Comparison of ENCODE assay signal across 15 cellular contexts in genomic region chr11:17387811-17388210, GRCh38. TPM values are rescaled to one million over a fixed set of nuclear protein-coding genes. Genes with fewer than 3 reads are reported as not detected.
A peak's percentile ranks its signal among the peaks of the same experiment; 100 is the strongest.
DNase-seq lines count a peak whose midpoint lies in the region; ATAC-seq and TF ChIP-seq lines count a peak whose summit lies in the region.
"Had no signal": no experiment of that assay in that cellular context is flagged by ENCODE, and none has a peak within 500 bp of the region (broad histone marks: within the 10 kb centered on the region; RNA-seq: fewer than 3 reads in every experiment).

No MANE protein-coding gene starts in this region.

- no peaks in the 10 kb centered on the region for H3K9me3 ChIP-seq in SK-N-SH
- peaks cover 5% of the 10 kb centered on the region; the same call in 1 of the 2 replicates for H3K9me3 ChIP-seq in DOHH2 (ENCODE audit: control insufficient read depth, insufficient read depth, low read length)
- H3K9me3 ChIP-seq: heart right ventricle, mucosa of descending colon, prostate gland had no signal

- H3K27ac ChIP-seq in SK-N-SH (ENCODE audit: low read depth in 2 of 2, low read length in 1 of 2) (no peak overlapping the region), DOHH2 (ENCODE audit: low read depth, low read length) (no peak overlapping the region)
- H3K27ac ChIP-seq: coronary artery, prostate gland, WERI-Rb-1 had no signal

- no peaks in the 10 kb centered on the region for H3K27me3 Mint-ChIP-seq in activated T-helper 17 cell treated with anti-CD3 and anti-CD28 coated beads, Interleukin-2, amount 50 U/mL, for 72 hours
- H3K27me3 Mint-ChIP-seq in neural crest cell (ENCODE audit: low read depth): peaks cover 13% of the 10 kb centered on the region
- H3K27me3 Mint-ChIP-seq in stimulated activated naive CD8-positive, alpha-beta T cell treated with anti-CD3 and anti-CD28 coated beads, Interleukin-15, amount 100 ng/mL, for 72 hours: peaks cover 19% of the 10 kb centered on the region

- no peaks in the 10 kb centered on the region for H3K79me2 ChIP-seq in SK-N-SH (ENCODE audit: insufficient read depth)
- H3K79me2 ChIP-seq in DOHH2 (ENCODE audit: control insufficient read depth, low read length): no peaks in the 10 kb centered on the region

- H3K4me2 ChIP-seq in SK-N-SH: no peak overlapping the region
- H3K4me2 ChIP-seq in DOHH2 (ENCODE audit: low read length): peak overlapping the region; percentile 88; the same call in 1 of the 2 replicates

- H3K4me3 ChIP-seq in SK-N-SH (ENCODE audit: low read depth in 2 of 2, low read length in 1 of 2): no peak overlapping the region
- no peak overlapping the region for H3K4me3 ChIP-seq in DOHH2 (ENCODE audit: low read length)
- H3K4me3 ChIP-seq: mucosa of descending colon had no signal

- no peak overlapping the region for H2AFZ ChIP-seq in SK-N-SH (ENCODE audit: low read depth)

- CTCF ChIA-PET in SK-N-SH (lab: Yijun Ruan, JAX): interaction anchor here (0.8 to 18.5 kb wide), 11 partner anchors 11 to 125 kb away, joined by 3 to 1101 read pairs (median 6); no protein-coding TSS in a partner anchor

- WGBS in SK-N-SH (ENCODE audit: low lambda C conversion rate): 93% methylated on average over 5 of the region's 20 CpGs

- ATAC-seq in SK-N-SH treated with all-trans-retinoic acid at 6 μM for 48 hours (no peak), HG03442 (IDR thresholded peaks at IDR 0.05; ENCODE audit: unreplicated experiment) (no peak), HG02759 (IDR thresholded peaks at IDR 0.05; ENCODE audit: unreplicated experiment) (no peak)
- ATAC-seq in activated T-helper 17 cell treated with anti-CD3 and anti-CD28 coated beads, Interleukin-2, amount 50 U/mL, for 72 hours (replicated peaks): no peak
- no peak for ATAC-seq in stimulated activated naive CD8-positive, alpha-beta T cell treated with anti-CD3 and anti-CD28 coated beads, Interleukin-15, amount 100 ng/mL, for 72 hours
- ATAC-seq: mucosa of descending colon had no signal

- DNase-seq in SK-N-SH (peak; percentile 8), neural crest cell (ENCODE audit: low read depth, low spot score) (no peak)
- no peak for DNase-seq in stimulated activated naive CD8-positive, alpha-beta T cell treated with anti-CD3 and anti-CD28 coated beads, Interleukin-15, amount 100 ng/mL, for 72 hours
- DNase-seq: activated T-cell treated with anti-CD3 and anti-CD28 coated beads, Interleukin-2, amount 50 U/mL, for 1 hour; heart right ventricle; mucosa of descending colon; NCI-H2081 treated with DMSO at 0.1 percent for 48 hours had no signal

- no peak for TF ChIP-seq EP300 in SK-N-SH (IDR thresholded peaks at IDR 0.05; ENCODE audit: borderline replicate concordance in 1 of 2, low read depth in 1 of 2, low read length in 1 of 2)

- TF ChIP-seq RAD21 in SK-N-SH (IDR thresholded peaks at IDR 0.05; ENCODE audit: low read length): no peak

- no peaks in the 10 kb centered on the region for H3K36me3 Mint-ChIP-seq in activated T-helper 17 cell treated with anti-CD3 and anti-CD28 coated beads, Interleukin-2, amount 50 U/mL, for 72 hours (ENCODE audit: low read depth)
- no peaks in the 10 kb centered on the region for H3K36me3 Mint-ChIP-seq in neural crest cell (ENCODE audit: low read depth)

- H3K9ac ChIP-seq in SK-N-SH: no peak overlapping the region

- no peaks in the 10 kb centered on the region for H3K9me2 ChIP-seq in SK-N-SH
- no peaks in the 10 kb centered on the region for H3K9me2 ChIP-seq in DOHH2 (replicated peaks; ENCODE audit: control insufficient read depth, low read length)

- H3K27me3 ChIP-seq in SK-N-SH (ENCODE audit: insufficient read depth): peaks cover 8% of the 10 kb centered on the region
- H3K27me3 ChIP-seq in DOHH2 (ENCODE audit: control insufficient read depth, low read length): no peaks in the 10 kb centered on the region

- H3F3A ChIP-seq in SK-N-SH (replicated peaks; ENCODE audit: insufficient read depth) (no peaks in the 10 kb centered on the region), DOHH2 (ENCODE audit: control insufficient read depth, insufficient read depth) (peaks cover 14% of the 10 kb centered on the region; the same call in 1 of the 2 replicates)

- H3K9me3 Mint-ChIP-seq in activated T-helper 17 cell treated with anti-CD3 and anti-CD28 coated beads, Interleukin-2, amount 50 U/mL, for 72 hours: no peaks in the 10 kb centered on the region
- no peaks in the 10 kb centered on the region for H3K9me3 Mint-ChIP-seq in neural crest cell
- H3K9me3 Mint-ChIP-seq in stimulated activated naive CD8-positive, alpha-beta T cell treated with anti-CD3 and anti-CD28 coated beads, Interleukin-15, amount 100 ng/mL, for 72 hours: no peaks in the 10 kb centered on the region

- peak overlapping the region; percentile 59 for H3K4me3 Mint-ChIP-seq in activated T-helper 17 cell treated with anti-CD3 and anti-CD28 coated beads, Interleukin-2, amount 50 U/mL, for 72 hours
- peak overlapping the region; percentile 79 for H3K4me3 Mint-ChIP-seq in neural crest cell
- H3K4me3 Mint-ChIP-seq in stimulated activated naive CD8-positive, alpha-beta T cell treated with anti-CD3 and anti-CD28 coated beads, Interleukin-15, amount 100 ng/mL, for 72 hours: no peak overlapping the region

- H4K20me1 ChIP-seq in SK-N-SH (ENCODE audit: insufficient read depth) (no peaks in the 10 kb centered on the region), DOHH2 (ENCODE audit: control insufficient read depth, insufficient read depth, low read depth, low read length) (0 out of 2 replicates have a peak, but pooled peaks cover 4% of the 10 kb centered on the region)

- no peaks in the 10 kb centered on the region for H3K4me1 Mint-ChIP-seq in activated T-helper 17 cell treated with anti-CD3 and anti-CD28 coated beads, Interleukin-2, amount 50 U/mL, for 72 hours
- peaks cover 5% of the 10 kb centered on the region for H3K4me1 Mint-ChIP-seq in neural crest cell
- peaks cover 19% of the 10 kb centered on the region for H3K4me1 Mint-ChIP-seq in stimulated activated naive CD8-positive, alpha-beta T cell treated with anti-CD3 and anti-CD28 coated beads, Interleukin-15, amount 100 ng/mL, for 72 hours

- TF ChIP-seq CTCF in SK-N-SH (IDR thresholded peaks at IDR 0.05): no peak
- no peak for TF ChIP-seq CTCF in DOHH2 (IDR thresholded peaks at IDR 0.05; ENCODE audit: low read depth, low read length, poor library complexity, severe bottlenecking)
- no peak for TF ChIP-seq CTCF in neural crest cell (conservative IDR thresholded peaks at IDR 0.05)

- H3K4me1 ChIP-seq in SK-N-SH (ENCODE audit: control insufficient read depth in 1 of 2, insufficient read depth in 2 of 2, low read depth in 1 of 2, low read length in 1 of 2) (peaks cover 0 to 4% of the 10 kb centered on the region in 2 experiments; a peak in 1 of 4 replicates), DOHH2 (ENCODE audit: control insufficient read depth, low read length) (peaks cover 52% of the 10 kb centered on the region)
- H3K4me1 ChIP-seq: prostate gland had no signal

- no peak overlapping the region for H3K27ac Mint-ChIP-seq in activated T-helper 17 cell treated with anti-CD3 and anti-CD28 coated beads, Interleukin-2, amount 50 U/mL, for 72 hours
- H3K27ac Mint-ChIP-seq in neural crest cell (ENCODE audit: unreplicated experiment): no peak overlapping the region
- H3K27ac Mint-ChIP-seq in stimulated activated naive CD8-positive, alpha-beta T cell treated with anti-CD3 and anti-CD28 coated beads, Interleukin-15, amount 100 ng/mL, for 72 hours: no peak overlapping the region

- POLR2A ChIA-PET in SK-N-SH (lab: Yijun Ruan, JAX): no interaction called here

- H3K36me3 ChIP-seq in SK-N-SH (replicated peaks in 1 of 2; ENCODE audit: control insufficient read depth in 1 of 2, insufficient read depth in 2 of 2, low read length in 1 of 2) (no peaks in the 10 kb centered on the region), DOHH2 (ENCODE audit: control insufficient read depth, low read length) (peaks cover 6% of the 10 kb centered on the region)
- H3K36me3 ChIP-seq: heart right ventricle, prostate gland had no signal

TF ChIP-seq in SK-N-SH, 30 proteins besides CTCF, POLR2A, EP300 and RAD21 (continues in another document):
- no peak for TF ChIP-seq GATA2 (CRISPR knock-in tag; IDR thresholded peaks at IDR 0.05)
- TF ChIP-seq, protein P1, sequence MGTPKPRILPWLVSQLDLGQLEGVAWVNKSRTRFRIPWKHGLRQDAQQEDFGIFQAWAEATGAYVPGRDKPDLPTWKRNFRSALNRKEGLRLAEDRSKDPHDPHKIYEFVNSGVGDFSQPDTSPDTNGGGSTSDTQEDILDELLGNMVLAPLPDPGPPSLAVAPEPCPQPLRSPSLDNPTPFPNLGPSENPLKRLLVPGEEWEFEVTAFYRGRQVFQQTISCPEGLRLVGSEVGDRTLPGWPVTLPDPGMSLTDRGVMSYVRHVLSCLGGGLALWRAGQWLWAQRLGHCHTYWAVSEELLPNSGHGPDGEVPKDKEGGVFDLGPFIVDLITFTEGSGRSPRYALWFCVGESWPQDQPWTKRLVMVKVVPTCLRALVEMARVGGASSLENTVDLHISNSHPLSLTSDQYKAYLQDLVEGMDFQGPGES (IDR thresholded peaks at IDR 0.05; ENCODE audit: low read depth, low read length): no peak
- no peak for TF ChIP-seq RCOR1 (IDR thresholded peaks at IDR 0.05; ENCODE audit: low read length)
- no peak for TF ChIP-seq MEF2A (IDR thresholded peaks at IDR 0.05; ENCODE audit: borderline replicate concordance, low read depth)

TF ChIP-seq in SK-N-SH treated with all-trans-retinoic acid at 6 μM for 48 hours, 23 proteins besides CTCF, POLR2A, EP300 and RAD21 (continues in another document):
- no peak for TF ChIP-seq ZNF565 (CRISPR knock-in tag; conservative IDR thresholded peaks at IDR 0.05; ENCODE audit: low read depth)
- TF ChIP-seq ZNF8 (CRISPR knock-in tag; IDR thresholded peaks at IDR 0.05): no peak

RNA-seq across cellular contexts. Expression of gene KCNJ11, which starts 0.6 kb away (rescaled TPM):
- 0.13 and 0.23 TPM in 2 replicates for polyA plus RNA-seq in SK-N-SH (2012; rRNA removed)
- polyA plus RNA-seq in SK-N-SH (2012; cell fraction: cytosol; rRNA removed): 0.09 and 0.22 TPM in 2 replicates
- 0.23 and 0.35 TPM in 2 replicates for polyA plus RNA-seq in SK-N-SH (2012; cell fraction: nucleus; rRNA removed)
- total RNA-seq in activated T-helper 17 cell treated with anti-CD3 and anti-CD28 coated beads, Interleukin-2, amount 50 U/mL, for 72 hours: under 1 TPM in 1 of 2 donors, not detected in 1; 0.32 TPM
- total RNA-seq in neural crest cell: 2.3 TPM in 2 replicates

RNA-seq across cellular contexts. Expression of gene NCR3LG1, which starts 36.2 kb away (rescaled TPM):
- 0.67 and 1.2 TPM in 2 replicates for polyA plus RNA-seq in SK-N-SH (2012; rRNA removed)
- 0.41 and 0.52 TPM in 2 replicates for polyA plus RNA-seq in SK-N-SH (2012; cell fraction: cytosol; rRNA removed)
- 2.1 and 3.6 TPM in 2 replicates for polyA plus RNA-seq in SK-N-SH (2012; cell fraction: nucleus; rRNA removed)
- total RNA-seq in activated T-helper 17 cell treated with anti-CD3 and anti-CD28 coated beads, Interleukin-2, amount 50 U/mL, for 72 hours: under 1 TPM; 0.73 to 0.95 TPM
- total RNA-seq in neural crest cell: 18.8 and 20.9 TPM in 2 replicates

Comparison
In these comparisons a context has a peak if more than half of its experiments do, and no peak if none do; other contexts are left out.
1. H3K4me3 Mint-ChIP-seq: peak in activated T-helper 17 cell treated with anti-CD3 and anti-CD28 coated beads, Interleukin-2, amount 50 U/mL, for 72 hours (single experiment) and neural crest cell (single experiment); none in stimulated activated naive CD8-positive, alpha-beta T cell treated with anti-CD3 and anti-CD28 coated beads, Interleukin-15, amount 100 ng/mL, for 72 hours (0 of 2).
2. RNA of gene NCR3LG1, which starts 36.2 kb away (total RNA-seq): 18.8 to 20.9 TPM in neural crest cell; 0.73 to 0.95 TPM in activated T-helper 17 cell treated with anti-CD3 and anti-CD28 coated beads, Interleukin-2, amount 50 U/mL, for 72 hours; every median in the first group is over 10 times any median in the second.